In the genomic region with DNA sequence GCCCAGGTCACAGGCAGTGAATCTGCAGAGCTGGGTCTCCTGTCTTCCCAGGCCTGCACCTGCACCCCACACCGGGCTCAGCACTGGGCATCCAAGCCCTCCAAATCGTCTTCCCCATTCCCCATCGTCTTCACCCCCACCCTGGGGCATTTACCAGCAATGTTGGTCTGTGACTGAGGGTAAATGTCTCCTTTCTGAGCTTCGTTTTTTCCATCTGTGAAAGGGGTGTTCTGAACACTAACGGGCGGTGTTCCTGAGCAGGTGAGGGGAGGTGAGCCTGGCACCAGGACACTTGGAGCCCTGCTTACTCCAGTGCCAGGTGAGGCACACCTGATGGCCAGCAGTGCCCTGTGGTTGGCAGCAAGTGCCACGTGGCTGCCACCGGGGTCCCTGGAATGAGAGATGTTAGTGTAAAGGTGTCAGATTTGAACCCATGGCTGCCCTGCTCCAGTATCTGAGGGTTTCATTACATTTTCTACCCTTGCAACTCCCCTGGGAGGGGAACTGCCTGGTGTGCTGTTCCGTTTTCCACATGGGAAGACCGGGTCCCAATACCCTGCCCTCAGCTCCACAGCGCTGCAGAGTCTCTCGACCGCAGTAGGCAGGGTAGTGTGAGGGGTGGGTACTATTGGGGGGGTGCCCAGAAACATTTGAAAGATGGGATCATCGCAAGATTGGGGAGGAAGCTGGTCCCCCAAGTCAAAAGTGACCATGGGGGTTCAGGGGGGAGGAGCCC, we compare ENCODE assay signal across 8 cellular contexts. TPM values are rescaled to one million over a fixed set of nuclear protein-coding genes. Genes with fewer than 3 reads are reported as not detected.
DNase-seq lines count a peak whose midpoint lies in the region; ATAC-seq and TF ChIP-seq lines count a peak whose summit lies in the region.

No MANE protein-coding gene starts in this region.

- ATAC-seq in memory B cell (ENCODE audit: low read depth) (no peak), thoracic aorta (ENCODE audit: insufficient number of reproducible peaks, low FRiP score, low read depth) (no peak), HG02623 (IDR thresholded peaks at IDR 0.05; ENCODE audit: unreplicated experiment) (no peak)

- no peaks in the 10 kb centered on the region for H3K9me3 ChIP-seq in thoracic aorta

- H3K9me3 Mint-ChIP-seq in activated T-cell treated with anti-CD3 and anti-CD28 coated beads, Interleukin-2, amount 50 U/mL, for 24 hours: no peaks in the 10 kb centered on the region
- H3K9me3 Mint-ChIP-seq in brain (no peaks in the 10 kb centered on the region), memory B cell (no peaks in the 10 kb centered on the region)

- peaks cover 33% of the 10 kb centered on the region for H3K4me1 Mint-ChIP-seq in activated T-cell treated with anti-CD3 and anti-CD28 coated beads, Interleukin-2, amount 50 U/mL, for 24 hours (ENCODE audit: low read depth)
- peaks cover 55% of the 10 kb centered on the region for H3K4me1 Mint-ChIP-seq in brain
- H3K4me1 Mint-ChIP-seq in memory B cell: peaks cover 17% of the 10 kb centered on the region

- H3K4me1 ChIP-seq in thoracic aorta (ENCODE audit: control insufficient read depth in 1 of 2, low read depth in 2 of 2): peaks cover 50 to 67% of the 10 kb centered on the region in 2 donors

- DNase-seq in activated T-cell treated with anti-CD3 and anti-CD28 coated beads, Interleukin-2, amount 50 U/mL, for 24 hours: no peak
- no peak for DNase-seq in activated T-cell treated with anti-CD3 and anti-CD28 coated beads, Interleukin-2, amount 50 U/mL, for 48 hours
- DNase-seq in memory B cell (ENCODE audit: low spot score in 2 of 2) (no peak), thoracic aorta (ENCODE audit: low spot score) (no peak), SK-N-DZ (ENCODE audit: low spot score) (no peak), head of caudate nucleus (no peak)

- intact Hi-C loops in head of caudate nucleus (cut with DNase I): no loop called here

- peak overlapping the region; percentile 47 for H3K4me3 Mint-ChIP-seq in activated T-cell treated with anti-CD3 and anti-CD28 coated beads, Interleukin-2, amount 50 U/mL, for 24 hours
- peak overlapping the region; percentile 81 to 93 (median 85) for H3K4me3 Mint-ChIP-seq in brain
- H3K4me3 Mint-ChIP-seq in memory B cell: peak overlapping the region; percentile 57

- no peaks in the 10 kb centered on the region for H3K27me3 ChIP-seq in thoracic aorta (replicated peaks; ENCODE audit: insufficient read depth)

- H3K27me3 Mint-ChIP-seq in activated T-cell treated with anti-CD3 and anti-CD28 coated beads, Interleukin-2, amount 50 U/mL, for 24 hours: peaks cover 58% of the 10 kb centered on the region
- H3K27me3 Mint-ChIP-seq in brain (peaks cover 50% of the 10 kb centered on the region), memory B cell (peaks cover 17% of the 10 kb centered on the region)

- H3K27ac Mint-ChIP-seq in activated T-cell treated with anti-CD3 and anti-CD28 coated beads, Interleukin-2, amount 50 U/mL, for 24 hours: no peak overlapping the region
- H3K27ac Mint-ChIP-seq in brain: peak overlapping the region; percentile 85 to 97 (median 91)
- H3K27ac Mint-ChIP-seq in memory B cell: peak overlapping the region; percentile 28

- no peaks in the 10 kb centered on the region for H3K36me3 Mint-ChIP-seq in activated T-cell treated with anti-CD3 and anti-CD28 coated beads, Interleukin-2, amount 50 U/mL, for 24 hours (ENCODE audit: low read depth)
- H3K36me3 Mint-ChIP-seq in brain (no peaks in the 10 kb centered on the region), memory B cell (no peaks in the 10 kb centered on the region)

- TF ChIP-seq CTCF in brain (conservative IDR thresholded peaks at IDR 0.05) (peak; percentile 26 to 55), thoracic aorta (IDR thresholded peaks at IDR 0.05) (no peak)

- H3K36me3 ChIP-seq in thoracic aorta: peaks cover 4% of the 10 kb centered on the region

- peak overlapping the region; percentile 99 to 100 for H3K27ac ChIP-seq in thoracic aorta

- H3K4me3 ChIP-seq in thoracic aorta: peak overlapping the region; percentile 95

RNA-seq across cellular contexts. Expression of gene CDC42EP1, which starts 1.9 kb away (rescaled TPM):
- 69.7 TPM for polyA plus RNA-seq in brain (ENCODE audit: insufficient read depth, low read depth, low replicate concordance)
- total RNA-seq in thoracic aorta: 100 to 1,000 TPM in 1 of 2 donors, 10 to 100 TPM in 1; 61.6 to 104 TPM
- not detected in 2 replicates for polyA plus RNA-seq in SK-N-DZ (2014; cell fraction: cytosol; rRNA removed)
- polyA plus RNA-seq in SK-N-DZ (2014; cell fraction: nucleus; rRNA removed): not detected in 2 replicates

RNA-seq across cellular contexts. Expression of gene LGALS2, which starts 17.7 kb away (rescaled TPM):
- polyA plus RNA-seq in brain (ENCODE audit: insufficient read depth, low read depth, low replicate concordance): not detected
- not detected for total RNA-seq in thoracic aorta
- polyA plus RNA-seq in SK-N-DZ (2014; cell fraction: cytosol; rRNA removed): not detected in 2 replicates
- not detected in 2 replicates for polyA plus RNA-seq in SK-N-DZ (2014; cell fraction: nucleus; rRNA removed)

RNA-seq across cellular contexts. Expression of gene CARD10, which starts 43.0 kb away (rescaled TPM):
- 3.7 TPM for polyA plus RNA-seq in brain (ENCODE audit: insufficient read depth, low read depth, low replicate concordance)
- 10 to 100 TPM in 1 of 2 donors, 1 to 10 TPM in 1; 7.2 to 11.0 TPM for total RNA-seq in thoracic aorta
- 1.8 and 2.6 TPM in 2 replicates for polyA plus RNA-seq in SK-N-DZ (2014; cell fraction: cytosol; rRNA removed)
- 3.1 and 8.4 TPM in 2 replicates for polyA plus RNA-seq in SK-N-DZ (2014; cell fraction: nucleus; rRNA removed)

RNA-seq across cellular contexts. Expression of gene GGA1, which starts 46.4 kb away (rescaled TPM):
- polyA plus RNA-seq in brain (ENCODE audit: insufficient read depth, low read depth, low replicate concordance): 41.6 TPM
- total RNA-seq in thoracic aorta: 10 to 100 TPM; 59.9 to 61.2 TPM
- 57.2 and 63.0 TPM in 2 replicates for polyA plus RNA-seq in SK-N-DZ (2014; cell fraction: cytosol; rRNA removed)
- 150 and 184 TPM in 2 replicates for polyA plus RNA-seq in SK-N-DZ (2014; cell fraction: nucleus; rRNA removed)
